Comparison of ENCODE assay signal across 1 cellular context in the genomic region with DNA sequence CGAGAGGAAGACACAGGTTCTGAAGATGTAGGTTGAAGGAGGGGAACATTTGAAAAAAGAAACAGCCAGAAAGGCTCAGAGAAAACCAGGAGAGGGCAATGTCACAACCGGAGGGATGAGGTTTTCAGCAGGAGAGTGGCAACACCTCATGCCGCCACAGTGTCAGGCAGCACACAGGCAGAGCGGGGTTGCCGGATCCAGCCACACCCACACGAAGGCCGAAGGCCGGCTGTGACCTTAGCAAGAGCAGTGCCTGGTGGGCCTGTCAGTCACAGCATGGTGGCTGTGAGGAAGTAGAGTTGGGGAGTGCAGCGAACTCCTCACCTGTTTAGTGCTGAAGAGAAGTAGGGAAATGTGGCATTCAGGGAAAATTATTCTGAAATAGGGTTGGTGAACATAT.
TF ChIP-seq lines count a peak whose summit lies in the region.

No MANE protein-coding gene starts in this region.

TF ChIP-seq in K562, 482 proteins besides CTCF, POLR2A, EP300 and RAD21 (continued from another document):
- no peak for TF ChIP-seq ZNF318 (IDR thresholded peaks at IDR 0.05; ENCODE audit: borderline replicate concordance in 1 of 2, low read depth in 1 of 2)
TF ChIP-seq in K562: peak in this region for 1.
